In genomic region chr6:159759645-159760044, GRCh38 we compare ENCODE assay signal across 11 cellular contexts. TPM values are rescaled to one million over a fixed set of nuclear protein-coding genes. Genes with fewer than 3 reads are reported as not detected.
DNase-seq lines count a peak whose midpoint lies in the region; ATAC-seq lines count a peak whose summit lies in the region.
"Had no signal": no experiment of that assay in that cellular context is flagged by ENCODE, and none has a peak within 500 bp of the region (broad histone marks: within the 10 kb centered on the region; RNA-seq: fewer than 3 reads in every experiment).

No MANE protein-coding gene starts in this region.

- no peaks in the 10 kb centered on the region for H3K27me3 ChIP-seq in trophoblast cell (ENCODE audit: insufficient read depth, low read length)
- H3K27me3 ChIP-seq: ascending aorta, thyroid gland had no signal

- no peak overlapping the region for H4K8ac ChIP-seq in trophoblast cell (ENCODE audit: low read depth, low read length)

- H3K36me3 Mint-ChIP-seq in activated CD4-positive, alpha-beta T cell treated with anti-CD3 and anti-CD28 coated beads, Interleukin-2, amount 10 ng/mL, durations not matched to agents 24 days and 14 days (ENCODE audit: low read depth), result peaks cover 52% of the 10 kb centered on the region
- H3K36me3 Mint-ChIP-seq in central memory CD8-positive, alpha-beta T cell (ENCODE audit: insufficient read depth), result peaks cover 51% of the 10 kb centered on the region

- no peak overlapping the region for H3K9ac ChIP-seq in trophoblast cell (ENCODE audit: low read length)

- H4K91ac ChIP-seq in trophoblast cell (ENCODE audit: low read depth, low read length), result no peak overlapping the region

- H2BK12ac ChIP-seq in trophoblast cell (ENCODE audit: low read length), result no peak overlapping the region

- no peak overlapping the region for H3K14ac ChIP-seq in trophoblast cell (ENCODE audit: low read length)

- H3K27ac ChIP-seq in trophoblast cell (ENCODE audit: low read depth, low read length), result peak overlapping the region; percentile 54
- H3K27ac ChIP-seq: thyroid gland had no signal

- intact Hi-C loops in activated CD4-positive, alpha-beta T cell treated with anti-CD3 and anti-CD28 coated beads, Interleukin-2, amount 10 ng/mL, durations not matched to agents 24 days and 14 days (cut with micrococcal nuclease), result no loop called here

- H3K23ac ChIP-seq in trophoblast cell (ENCODE audit: low read length), result no peak overlapping the region

- peaks cover 18 to 33% of the 10 kb centered on the region in 2 experiments for H3K4me1 ChIP-seq in trophoblast cell (ENCODE audit: control insufficient read depth in 1 of 2, insufficient read depth in 2 of 2, low read length in 2 of 2)

- H3K27me3 Mint-ChIP-seq in activated CD4-positive, alpha-beta T cell treated with anti-CD3 and anti-CD28 coated beads, Interleukin-2, amount 10 ng/mL, durations not matched to agents 24 days and 14 days, result no peaks in the 10 kb centered on the region
- no peaks in the 10 kb centered on the region for H3K27me3 Mint-ChIP-seq in central memory CD8-positive, alpha-beta T cell

- H3K4ac ChIP-seq in trophoblast cell (ENCODE audit: low read depth, low read length), result no peak overlapping the region

- H3K36me3 ChIP-seq in trophoblast cell (ENCODE audit: control insufficient read depth in 1 of 2, insufficient read depth in 2 of 2, low read length in 2 of 2), result peaks cover 28 to 42% of the 10 kb centered on the region in 2 experiments

- peak overlapping the region; percentile 55 for H3K27ac Mint-ChIP-seq in activated CD4-positive, alpha-beta T cell treated with anti-CD3 and anti-CD28 coated beads, Interleukin-2, amount 10 ng/mL, durations not matched to agents 24 days and 14 days
- H3K27ac Mint-ChIP-seq in central memory CD8-positive, alpha-beta T cell (ENCODE audit: low read depth), result peak overlapping the region; percentile 96

- no peak overlapping the region for H2BK120ac ChIP-seq in trophoblast cell (ENCODE audit: insufficient read depth, low read length, poor library complexity)

- H3K4me3 ChIP-seq in trophoblast cell (ENCODE audit: low read depth, low read length), result no peak overlapping the region
- H3K4me3 ChIP-seq: ascending aorta, thyroid gland had no signal

- peaks cover 31% of the 10 kb centered on the region for H3K4me1 Mint-ChIP-seq in activated CD4-positive, alpha-beta T cell treated with anti-CD3 and anti-CD28 coated beads, Interleukin-2, amount 10 ng/mL, durations not matched to agents 24 days and 14 days
- H3K4me1 Mint-ChIP-seq in central memory CD8-positive, alpha-beta T cell, result peaks cover 34% of the 10 kb centered on the region

- peak overlapping the region; percentile 50 for H3K4me3 Mint-ChIP-seq in activated CD4-positive, alpha-beta T cell treated with anti-CD3 and anti-CD28 coated beads, Interleukin-2, amount 10 ng/mL, durations not matched to agents 24 days and 14 days
- peak overlapping the region; percentile 12 for H3K4me3 Mint-ChIP-seq in central memory CD8-positive, alpha-beta T cell

- H2AFZ ChIP-seq in trophoblast cell (ENCODE audit: insufficient read depth, low read length, poor library complexity), result no peak overlapping the region

- peaks cover 20% of the 10 kb centered on the region for H3K79me1 ChIP-seq in trophoblast cell (ENCODE audit: low read length)

- no peak for DNase-seq in activated CD4-positive, alpha-beta T cell treated with anti-CD3 and anti-CD28 coated beads, Interleukin-2, amount 10 ng/mL, durations not matched to agents 24 days and 14 days
- DNase-seq in activated CD4-positive, alpha-beta T cell treated with anti-CD3 and anti-CD28 coated beads for 4 hours, result no peak
- DNase-seq in OCI-M1 (lab: John Stamatoyannopoulos, UW) (peak; percentile 70), trophoblast cell (no peak), NCI-H446 (lab: John Stamatoyannopoulos, UW) (no peak), left lobe of liver (ENCODE audit: low spot score) (no peak), NCI-H146 (lab: John Stamatoyannopoulos, UW) (no peak)
- no peak for DNase-seq in central memory CD8-positive, alpha-beta T cell (ENCODE audit: low spot score in 2 of 2)
- DNase-seq: NCI-H1048, thyroid gland had no signal

- no peak overlapping the region for H3K4me2 ChIP-seq in trophoblast cell (ENCODE audit: low read length)

- H3K9me3 ChIP-seq in trophoblast cell (ENCODE audit: insufficient read depth, low read depth, low read length), result no peaks in the 10 kb centered on the region
- H3K9me3 ChIP-seq: ascending aorta, thyroid gland had no signal

- no peak overlapping the region for H4K12ac ChIP-seq in trophoblast cell (ENCODE audit: low read depth, low read length)

- ATAC-seq in central memory CD8-positive, alpha-beta T cell (replicated peaks; ENCODE audit: extremely low read depth, poor library complexity, severe bottlenecking), result no peak
- ATAC-seq in left lobe of liver, result no peak

- no peak overlapping the region for H2AK5ac ChIP-seq in trophoblast cell (ENCODE audit: low read length)

- no peak overlapping the region for H2BK5ac ChIP-seq in trophoblast cell (ENCODE audit: low read depth, low read length, poor library complexity)

- no peak overlapping the region for H3K18ac ChIP-seq in trophoblast cell (ENCODE audit: low read length)

- H3K9me3 Mint-ChIP-seq in activated CD4-positive, alpha-beta T cell treated with anti-CD3 and anti-CD28 coated beads, Interleukin-2, amount 10 ng/mL, durations not matched to agents 24 days and 14 days, result no peaks in the 10 kb centered on the region
- H3K9me3 Mint-ChIP-seq in central memory CD8-positive, alpha-beta T cell, result no peaks in the 10 kb centered on the region

- no CpG with 5 or more reads among the region's 2 CpGs for WGBS in trophoblast cell (ENCODE audit: extremely low coverage, insufficient coverage, insufficient read length)

- peaks cover 14% of the 10 kb centered on the region for H3K79me2 ChIP-seq in trophoblast cell (ENCODE audit: control insufficient read depth, insufficient read depth, low read length, poor library complexity)

RNA-seq across cellular contexts. Expression of gene ACAT2, which starts 2.2 kb away (rescaled TPM):
- total RNA-seq in activated CD4-positive, alpha-beta T cell treated with anti-CD3 and anti-CD28 coated beads, Interleukin-2, amount 10 ng/mL, durations not matched to agents 24 days and 14 days, result 85.3 and 88.2 TPM in 2 replicates
- polyA plus RNA-seq in trophoblast cell (2013), result 85.5 and 90.6 TPM in 2 replicates
- total RNA-seq in left lobe of liver, result 44.6 TPM

RNA-seq across cellular contexts. Expression of gene TCP1, which starts 29.8 kb away (rescaled TPM):
- 528 and 531 TPM in 2 replicates for total RNA-seq in activated CD4-positive, alpha-beta T cell treated with anti-CD3 and anti-CD28 coated beads, Interleukin-2, amount 10 ng/mL, durations not matched to agents 24 days and 14 days
- polyA plus RNA-seq in trophoblast cell (2013), result 141 and 146 TPM in 2 replicates
- 58.1 TPM for total RNA-seq in left lobe of liver

RNA-seq across cellular contexts. Expression of gene MRPL18, which starts 30.6 kb away (rescaled TPM):
- total RNA-seq in activated CD4-positive, alpha-beta T cell treated with anti-CD3 and anti-CD28 coated beads, Interleukin-2, amount 10 ng/mL, durations not matched to agents 24 days and 14 days, result 106 and 112 TPM in 2 replicates
- 53.3 and 54.2 TPM in 2 replicates for polyA plus RNA-seq in trophoblast cell (2013)
- total RNA-seq in left lobe of liver, result 28.8 TPM

RNA-seq across cellular contexts. Expression of gene WTAP, which starts 32.3 kb away (rescaled TPM):
- total RNA-seq in activated CD4-positive, alpha-beta T cell treated with anti-CD3 and anti-CD28 coated beads, Interleukin-2, amount 10 ng/mL, durations not matched to agents 24 days and 14 days, result 107 and 109 TPM in 2 replicates
- 80.7 and 84.4 TPM in 2 replicates for polyA plus RNA-seq in trophoblast cell (2013)
- 23.7 TPM for total RNA-seq in left lobe of liver

RNA-seq across cellular contexts. Expression of gene PNLDC1, which starts 40.4 kb away (rescaled TPM):
- 0.40 and 0.97 TPM in 2 replicates for total RNA-seq in activated CD4-positive, alpha-beta T cell treated with anti-CD3 and anti-CD28 coated beads, Interleukin-2, amount 10 ng/mL, durations not matched to agents 24 days and 14 days
- 0.37 and 0.43 TPM in 2 replicates for polyA plus RNA-seq in trophoblast cell (2013)
- total RNA-seq in left lobe of liver, result 0.23 TPM
- total RNA-seq: ascending aorta had no signal
